ENCODE assay signal across 7 cellular contexts in genomic region chr3:100402150-100402706, GRCh38. TPM values are rescaled to one million over a fixed set of nuclear protein-coding genes. Genes with fewer than 3 reads are reported as not detected.
DNase-seq lines count a peak whose midpoint lies in the region; ATAC-seq and TF ChIP-seq lines count a peak whose summit lies in the region.

No MANE protein-coding gene starts in this region.

- no peaks in the 10 kb centered on the region for H3K27me3 ChIP-seq in right cardiac atrium (ENCODE audit: control insufficient read depth, insufficient read depth)

- no peaks in the 10 kb centered on the region for H3K27me3 Mint-ChIP-seq in activated CD8-positive, alpha-beta T cell treated with anti-CD3 and anti-CD28 coated beads for 36 hours

- H3K4me3 ChIP-seq in right cardiac atrium (ENCODE audit: low read length) (peak overlapping the region; percentile 93), skin epidermis (peak overlapping the region; percentile 79 to 100 (median 97))

- peaks cover 28% of the 10 kb centered on the region for H3K36me3 Mint-ChIP-seq in activated CD8-positive, alpha-beta T cell treated with anti-CD3 and anti-CD28 coated beads for 36 hours (ENCODE audit: low read depth)

- peaks cover 2% of the 10 kb centered on the region for H3K9me3 Mint-ChIP-seq in activated CD8-positive, alpha-beta T cell treated with anti-CD3 and anti-CD28 coated beads for 36 hours

- intact Hi-C loops in activated CD8-positive, alpha-beta T cell treated with anti-CD3 and anti-CD28 coated beads for 36 hours (cut with micrococcal nuclease): no loop called here
- intact Hi-C loops in right cardiac atrium (cut with DNase I): no loop called here

- ATAC-seq in activated CD8-positive, alpha-beta T cell treated with anti-CD3 and anti-CD28 coated beads for 36 hours: no peak
- ATAC-seq in right cardiac atrium (no peak), GM19463 (IDR thresholded peaks at IDR 0.05; ENCODE audit: unreplicated experiment) (no peak)

- H3K36me3 ChIP-seq in ES-I3 (ENCODE audit: insufficient read depth, low read length): no peaks in the 10 kb centered on the region

- H3K4me1 ChIP-seq in ES-I3 (ENCODE audit: insufficient read depth, low read length) (peaks cover 5% of the 10 kb centered on the region; the same call in 1 of the 2 replicates), right cardiac atrium (ENCODE audit: control insufficient read depth, insufficient read depth, low read length) (peaks cover 2% of the 10 kb centered on the region)

- H3K9me3 ChIP-seq in ES-I3 (ENCODE audit: control insufficient read depth, insufficient read depth, low read length) (no peaks in the 10 kb centered on the region), right cardiac atrium (ENCODE audit: control insufficient read depth, low read length) (no peaks in the 10 kb centered on the region)

- DNase-seq in NCI-H1105 (lab: John Stamatoyannopoulos, UW) (peak; percentile 43), right cardiac atrium (no peak)
- DNase-seq in activated CD8-positive, alpha-beta T cell treated with anti-CD3 and anti-CD28 coated beads for 36 hours: no peak
- no peak for DNase-seq in activated CD4-positive, CD25-positive, alpha-beta regulatory T cell treated with anti-CD3 and anti-CD28 coated beads, Interleukin-2, amount 50 U/mL, for 72 hours

- peaks cover 43% of the 10 kb centered on the region for H3K4me1 Mint-ChIP-seq in activated CD8-positive, alpha-beta T cell treated with anti-CD3 and anti-CD28 coated beads for 36 hours (ENCODE audit: low read depth)

- no peak for TF ChIP-seq CTCF in activated CD8-positive, alpha-beta T cell treated with anti-CD3 and anti-CD28 coated beads for 36 hours (IDR thresholded peaks at IDR 0.05)

- peak overlapping the region; percentile 98 for H3K27ac Mint-ChIP-seq in activated CD8-positive, alpha-beta T cell treated with anti-CD3 and anti-CD28 coated beads for 36 hours

- H3K27ac ChIP-seq in right cardiac atrium (ENCODE audit: low read length) (no peak overlapping the region), skin epidermis (peak overlapping the region in 18 of 21 experiments; percentile 3 to 96 (median 90))

- CTCF ChIA-PET in activated CD8-positive, alpha-beta T cell treated with anti-CD3 and anti-CD28 coated beads for 36 hours (lab: Charles Lee): interaction anchor here (0.9 to 1.0 kb wide), 2 partner anchors 34 to 85 kb away, joined by 3 read pairs; no protein-coding TSS in a partner anchor

- H3K9ac ChIP-seq in ES-I3 (ENCODE audit: low read depth, low read length): peak overlapping the region; percentile 95

- H3K4me3 Mint-ChIP-seq in activated CD8-positive, alpha-beta T cell treated with anti-CD3 and anti-CD28 coated beads for 36 hours: peak overlapping the region; percentile 84

- POLR2A ChIA-PET in activated CD8-positive, alpha-beta T cell treated with anti-CD3 and anti-CD28 coated beads for 36 hours (lab: Charles Lee): interaction anchor here (0.6 to 3.1 kb wide), 19 partner anchors 8 to 584 kb away, joined by 3 to 34 read pairs (median 4); partner anchors contain the start of genes CMSS1, NIT2 and TFG

- WGBS in right cardiac atrium: under 1% methylated on average over 3 of the region's 3 CpGs

RNA-seq across cellular contexts. Expression of gene LNP1, which starts 0.9 kb away (rescaled TPM):
- 1 to 10 TPM; 2.5 TPM for total RNA-seq in activated CD8-positive, alpha-beta T cell treated with anti-CD3 and anti-CD28 coated beads for 36 hours
- 1 to 10 TPM; 4.1 to 6.9 (median 4.5) TPM for total RNA-seq in right cardiac atrium
- polyA plus RNA-seq in right cardiac atrium: 4.1 TPM

RNA-seq across cellular contexts. Expression of gene TOMM70, which starts 1.3 kb away (rescaled TPM):
- total RNA-seq in activated CD8-positive, alpha-beta T cell treated with anti-CD3 and anti-CD28 coated beads for 36 hours: 10 to 100 TPM; 56.2 to 57.8 TPM
- 10 to 100 TPM; 44.1 to 56.4 (median 51.0) TPM for total RNA-seq in right cardiac atrium
- 28.4 TPM for polyA plus RNA-seq in right cardiac atrium
